ENCODE assay signal across 8 cellular contexts in genomic region chr6:134373282-134373922, GRCh38. TPM values are rescaled to one million over a fixed set of nuclear protein-coding genes. Genes with fewer than 3 reads are reported as not detected.
DNase-seq lines count a peak whose midpoint lies in the region; ATAC-seq and TF ChIP-seq lines count a peak whose summit lies in the region.

No MANE protein-coding gene starts in this region.

- H3K4me1 Mint-ChIP-seq in endothelial cell (ENCODE audit: unreplicated experiment) = no peaks in the 10 kb centered on the region

- peaks cover 1% of the 10 kb centered on the region for H3K27me3 Mint-ChIP-seq in endothelial cell (ENCODE audit: unreplicated experiment)

- peak; percentile 99 for DNase-seq in AML-193 (lab: John Stamatoyannopoulos, UW)
- DNase-seq in globus pallidus (ENCODE audit: low spot score) = peak; percentile 67
- DNase-seq in smooth muscle cell of the brain vasculature (ENCODE audit: low read depth, low spot score) = peak; percentile 82
- no peak for DNase-seq in GM19240 (ENCODE audit: insufficient read length, low spot score)
- DNase-seq in endothelial cell (ENCODE audit: low spot score) = no peak

- no peaks in the 10 kb centered on the region for H3K36me3 Mint-ChIP-seq in endothelial cell (ENCODE audit: low read depth, unreplicated experiment)

- no peaks in the 10 kb centered on the region for H3F3A ChIP-seq in SU-DHL-6 (ENCODE audit: insufficient read depth)

- H3K4me3 ChIP-seq in SU-DHL-6 (ENCODE audit: insufficient read depth, low read length, poor library complexity, severe bottlenecking) = no peak overlapping the region

- no peak overlapping the region for H3K27ac Mint-ChIP-seq in endothelial cell (ENCODE audit: unreplicated experiment)

- H3K4me2 ChIP-seq in SU-DHL-6 (ENCODE audit: low read depth, low read length, poor library complexity, severe bottlenecking) = peak overlapping the region; percentile 37

- H3K79me2 ChIP-seq in SU-DHL-6 (ENCODE audit: insufficient read depth, low read length) = no peaks in the 10 kb centered on the region

- no peak overlapping the region for H3K27ac ChIP-seq in SU-DHL-6 (ENCODE audit: low read depth, low read length)

- no peaks in the 10 kb centered on the region for H3K36me3 ChIP-seq in SU-DHL-6 (ENCODE audit: low read length)

- ATAC-seq in GM19043 (IDR thresholded peaks at IDR 0.05; ENCODE audit: low read depth, unreplicated experiment) (peak; percentile 91), HG03159 (IDR thresholded peaks at IDR 0.05; ENCODE audit: unreplicated experiment) (peak; percentile 88)

- H2AFZ ChIP-seq in SU-DHL-6 (ENCODE audit: low read depth, low read length, severe bottlenecking) = no peak overlapping the region

- no peaks in the 10 kb centered on the region for H3K9me3 ChIP-seq in SU-DHL-6 (ENCODE audit: insufficient read depth, low read length)

- no peaks in the 10 kb centered on the region for H3K9me3 Mint-ChIP-seq in endothelial cell (ENCODE audit: unreplicated experiment)

- no peaks in the 10 kb centered on the region for H3K9me2 ChIP-seq in SU-DHL-6 (replicated peaks; ENCODE audit: insufficient read depth, low read length)

- no peak overlapping the region for H3K9ac ChIP-seq in SU-DHL-6 (ENCODE audit: low read length)

- TF ChIP-seq CTCF in SU-DHL-6 (IDR thresholded peaks at IDR 0.05; ENCODE audit: insufficient read depth, low read length, poor library complexity, severe bottlenecking) = no peak
- no peak for TF ChIP-seq CTCF in endothelial cell (IDR thresholded peaks at IDR 0.05; ENCODE audit: unreplicated experiment)

- H4K20me1 ChIP-seq in SU-DHL-6 (ENCODE audit: low read depth, low read length) = no peaks in the 10 kb centered on the region

- no peak overlapping the region for H3K4me3 Mint-ChIP-seq in endothelial cell (ENCODE audit: unreplicated experiment)

- H3K27me3 ChIP-seq in SU-DHL-6 (ENCODE audit: low read length) = no peaks in the 10 kb centered on the region

RNA-seq across cellular contexts. Expression of gene SGK1, which starts 55.5 kb away (rescaled TPM):
- total RNA-seq in endothelial cell (ENCODE audit: unreplicated experiment) = 7.2 TPM

Comparison
In these comparisons a context has a peak if more than half of its experiments do, and no peak if none do; other contexts are left out.
1. DNase-seq: peak in AML-193 (2 of 2), globus pallidus (single experiment) and smooth muscle cell of the brain vasculature (single experiment); none in GM19240 (single experiment) and endothelial cell (single experiment).